12 cellular contexts compared by ENCODE assay signal in genomic region chr6:117776441-117776840, GRCh38.
A peak's percentile ranks its signal among the peaks of the same experiment; 100 is the strongest.
DNase-seq lines count a peak whose midpoint lies in the region; ATAC-seq and TF ChIP-seq lines count a peak whose summit lies in the region.
"Had no signal": no experiment of that assay in that cellular context is flagged by ENCODE, and none has a peak within 500 bp of the region (broad histone marks: within the 10 kb centered on the region; RNA-seq: fewer than 3 reads in every experiment).

No MANE protein-coding gene starts in this region.

- no peaks in the 10 kb centered on the region for H3K4me1 Mint-ChIP-seq in nephron progenitor cell

- DNase-seq in nephron progenitor cell, result no peak
- DNase-seq in ACHN, result no peak
- DNase-seq in G401 (ENCODE audit: low spot score), result no peak
- DNase-seq in amniotic stem cell (lab: John Stamatoyannopoulos, UW), result no peak
- DNase-seq in NCI-H1694 treated with DMSO at 0.1 percent for 48 hours (lab: John Stamatoyannopoulos, UW), result no peak
- DNase-seq: activated CD4-positive, CD25-positive, alpha-beta regulatory T cell treated with anti-CD3 and anti-CD28 coated beads, Interleukin-2, amount 50 U/mL, for 72 hours; colonic mucosa; left cardiac atrium; NCI-H1436 treated with DMSO at 0.1 percent for 48 hours had no signal

- no peak overlapping the region for H3K4me3 Mint-ChIP-seq in nephron progenitor cell

- H3K27me3 Mint-ChIP-seq in nephron progenitor cell (ENCODE audit: low read depth, poor library complexity), result peaks cover 9% of the 10 kb centered on the region

- peak; percentile 32 for TF ChIP-seq CTCF in nephron progenitor cell (IDR thresholded peaks at IDR 0.05)

- H3K36me3 Mint-ChIP-seq in nephron progenitor cell (ENCODE audit: low read depth), result no peaks in the 10 kb centered on the region

- ATAC-seq in GM18517 (IDR thresholded peaks at IDR 0.05; ENCODE audit: unreplicated experiment), result peak; percentile 44
- ATAC-seq in HG02938 (IDR thresholded peaks at IDR 0.05; ENCODE audit: unreplicated experiment), result peak; percentile 32
- ATAC-seq in SK-N-SH treated with all-trans-retinoic acid at 6 μM for 48 hours, result peak; percentile 85
- ATAC-seq: left cardiac atrium had no signal

- H3K9me3 Mint-ChIP-seq in nephron progenitor cell, result no peaks in the 10 kb centered on the region

- no peak overlapping the region for H3K27ac Mint-ChIP-seq in nephron progenitor cell

- in situ Hi-C loops in ACHN (cut with HindIII; ENCODE audit: low pct_ligation_motif_present, low pct_unique_long_range_greater_than_20kb, low sequenced_read_pairs) (no loop called here), G401 (cut with HindIII; ENCODE audit: low sequenced_read_pairs) (no loop called here)

TF ChIP-seq in SK-N-SH treated with all-trans-retinoic acid at 6 μM for 48 hours, 23 proteins besides CTCF, POLR2A, EP300 and RAD21:
- TF ChIP-seq, protein P1, sequence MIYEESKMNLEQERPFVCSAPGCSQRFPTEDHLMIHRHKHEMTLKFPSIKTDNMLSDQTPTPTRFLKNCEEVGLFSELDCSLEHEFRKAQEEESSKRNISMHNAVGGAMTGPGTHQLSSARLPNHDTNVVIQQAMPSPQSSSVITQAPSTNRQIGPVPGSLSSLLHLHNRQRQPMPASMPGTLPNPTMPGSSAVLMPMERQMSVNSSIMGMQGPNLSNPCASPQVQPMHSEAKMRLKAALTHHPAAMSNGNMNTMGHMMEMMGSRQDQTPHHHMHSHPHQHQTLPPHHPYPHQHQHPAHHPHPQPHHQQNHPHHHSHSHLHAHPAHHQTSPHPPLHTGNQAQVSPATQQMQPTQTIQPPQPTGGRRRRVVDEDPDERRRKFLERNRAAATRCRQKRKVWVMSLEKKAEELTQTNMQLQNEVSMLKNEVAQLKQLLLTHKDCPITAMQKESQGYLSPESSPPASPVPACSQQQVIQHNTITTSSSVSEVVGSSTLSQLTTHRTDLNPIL (CRISPR knock-in tag; IDR thresholded peaks at IDR 0.05; ENCODE audit: low read depth), result no peak
- TF ChIP-seq CSDC2 (CRISPR knock-in tag; IDR thresholded peaks at IDR 0.05), result no peak
- TF ChIP-seq ZC3H10 (CRISPR knock-in tag; IDR thresholded peaks at IDR 0.05), result no peak
- TF ChIP-seq, protein P2, sequence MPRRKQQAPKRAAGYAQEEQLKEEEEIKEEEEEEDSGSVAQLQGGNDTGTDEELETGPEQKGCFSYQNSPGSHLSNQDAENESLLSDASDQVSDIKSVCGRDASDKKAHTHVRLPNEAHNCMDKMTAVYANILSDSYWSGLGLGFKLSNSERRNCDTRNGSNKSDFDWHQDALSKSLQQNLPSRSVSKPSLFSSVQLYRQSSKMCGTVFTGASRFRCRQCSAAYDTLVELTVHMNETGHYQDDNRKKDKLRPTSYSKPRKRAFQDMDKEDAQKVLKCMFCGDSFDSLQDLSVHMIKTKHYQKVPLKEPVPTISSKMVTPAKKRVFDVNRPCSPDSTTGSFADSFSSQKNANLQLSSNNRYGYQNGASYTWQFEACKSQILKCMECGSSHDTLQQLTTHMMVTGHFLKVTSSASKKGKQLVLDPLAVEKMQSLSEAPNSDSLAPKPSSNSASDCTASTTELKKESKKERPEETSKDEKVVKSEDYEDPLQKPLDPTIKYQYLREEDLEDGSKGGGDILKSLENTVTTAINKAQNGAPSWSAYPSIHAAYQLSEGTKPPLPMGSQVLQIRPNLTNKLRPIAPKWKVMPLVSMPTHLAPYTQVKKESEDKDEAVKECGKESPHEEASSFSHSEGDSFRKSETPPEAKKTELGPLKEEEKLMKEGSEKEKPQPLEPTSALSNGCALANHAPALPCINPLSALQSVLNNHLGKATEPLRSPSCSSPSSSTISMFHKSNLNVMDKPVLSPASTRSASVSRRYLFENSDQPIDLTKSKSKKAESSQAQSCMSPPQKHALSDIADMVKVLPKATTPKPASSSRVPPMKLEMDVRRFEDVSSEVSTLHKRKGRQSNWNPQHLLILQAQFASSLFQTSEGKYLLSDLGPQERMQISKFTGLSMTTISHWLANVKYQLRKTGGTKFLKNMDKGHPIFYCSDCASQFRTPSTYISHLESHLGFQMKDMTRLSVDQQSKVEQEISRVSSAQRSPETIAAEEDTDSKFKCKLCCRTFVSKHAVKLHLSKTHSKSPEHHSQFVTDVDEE (CRISPR knock-in tag; IDR thresholded peaks at IDR 0.05), result no peak
- no peak for TF ChIP-seq ZFP30 (CRISPR knock-in tag; IDR thresholded peaks at IDR 0.05)
- TF ChIP-seq ZNF565 (CRISPR knock-in tag; conservative IDR thresholded peaks at IDR 0.05; ENCODE audit: low read depth), result no peak
- no peak for TF ChIP-seq BACH2 (CRISPR knock-in tag; IDR thresholded peaks at IDR 0.05; ENCODE audit: borderline replicate concordance)
- no peak for TF ChIP-seq RARB (CRISPR knock-in tag; IDR thresholded peaks at IDR 0.05)
- TF ChIP-seq ESRRG (CRISPR knock-in tag; IDR thresholded peaks at IDR 0.05), result no peak
TF ChIP-seq in SK-N-SH treated with all-trans-retinoic acid at 6 μM for 48 hours: peak in this region for 0.

Comparison
In these comparisons a context has a peak if more than half of its experiments do, and no peak if none do; other contexts are left out.
1. ATAC-seq: peak in every context shown above with its lines; median percentile 85 in SK-N-SH treated with all-trans-retinoic acid at 6 μM for 48 hours; 44 in GM18517; 32 in HG02938.